In genomic region chr10:125344573-125345121, GRCh38 we compare ENCODE assay signal across 10 cellular contexts.
DNase-seq lines count a peak whose midpoint lies in the region; ATAC-seq and TF ChIP-seq lines count a peak whose summit lies in the region.
"Had no signal": no experiment of that assay in that cellular context is flagged by ENCODE, and none has a peak within 500 bp of the region (broad histone marks: within the 10 kb centered on the region; RNA-seq: fewer than 3 reads in every experiment).

No MANE protein-coding gene starts in this region.

- H3K4me3 Mint-ChIP-seq in CD8-positive, alpha-beta memory T cell, result no peak overlapping the region

- H2AFZ ChIP-seq in SK-N-SH (ENCODE audit: low read depth), result no peak overlapping the region; the same call in 1 of the 2 replicates

- H3K9me2 ChIP-seq in SK-N-SH, result no peaks in the 10 kb centered on the region

- no peak for TF ChIP-seq RAD21 in SK-N-SH (IDR thresholded peaks at IDR 0.05; ENCODE audit: low read length)

- H3K27me3 Mint-ChIP-seq in CD8-positive, alpha-beta memory T cell, result peaks cover 4 to 6% of the 10 kb centered on the region in 2 donors

- POLR2A ChIA-PET in SK-N-SH (lab: Yijun Ruan, JAX), result no interaction called here
- POLR2A ChIA-PET in CD8-positive, alpha-beta memory T cell (lab: Charles Lee), result no interaction called here

- no peak for TF ChIP-seq POLR2A in stomach (IDR thresholded peaks at IDR 0.05)

- no peak for TF ChIP-seq EP300 in SK-N-SH (IDR thresholded peaks at IDR 0.05; ENCODE audit: borderline replicate concordance in 1 of 2, low read depth in 1 of 2, low read length in 1 of 2)
- no peak for TF ChIP-seq EP300 in stomach (IDR thresholded peaks at IDR 0.05)

- no peaks in the 10 kb centered on the region for H3K9me3 ChIP-seq in SK-N-SH
- no peaks in the 10 kb centered on the region for H3K9me3 ChIP-seq in stomach
- H3K9me3 ChIP-seq in CD8-positive, alpha-beta memory T cell (ENCODE audit: low read length), result no peaks in the 10 kb centered on the region
- H3K9me3 ChIP-seq: thoracic aorta had no signal

- H3K27me3 ChIP-seq in SK-N-SH (ENCODE audit: insufficient read depth), result no peaks in the 10 kb centered on the region
- H3K27me3 ChIP-seq in stomach, result no peaks in the 10 kb centered on the region
- no peaks in the 10 kb centered on the region for H3K27me3 ChIP-seq in CD8-positive, alpha-beta memory T cell (ENCODE audit: insufficient read depth, low read length, poor library complexity, severe bottlenecking)

- no peak overlapping the region for H3K4me2 ChIP-seq in SK-N-SH

- intact Hi-C loops in stomach (cut with DNase I; ENCODE audit: low total_unique reads), result no loop called here

- H4K20me1 ChIP-seq in SK-N-SH (ENCODE audit: insufficient read depth), result no peaks in the 10 kb centered on the region

- no peak overlapping the region for H3K9ac ChIP-seq in SK-N-SH

- no peaks in the 10 kb centered on the region for H3K4me1 Mint-ChIP-seq in CD8-positive, alpha-beta memory T cell

- H3K4me3 ChIP-seq in SK-N-SH (ENCODE audit: low read depth in 2 of 2, low read length in 1 of 2), result no peak overlapping the region
- H3K4me3 ChIP-seq in stomach, result peak overlapping the region; percentile 22 to 41 (median 30)
- no peak overlapping the region for H3K4me3 ChIP-seq in CD8-positive, alpha-beta memory T cell (ENCODE audit: low read length)
- H3K4me3 ChIP-seq: thoracic aorta had no signal

- H3K27ac Mint-ChIP-seq in CD8-positive, alpha-beta memory T cell, result no peak overlapping the region

- H3K36me3 ChIP-seq in SK-N-SH (replicated peaks in 1 of 2; ENCODE audit: control insufficient read depth in 1 of 2, insufficient read depth in 2 of 2, low read length in 1 of 2) (no peaks in the 10 kb centered on the region), stomach (no peaks in the 10 kb centered on the region)
- no peaks in the 10 kb centered on the region for H3K36me3 ChIP-seq in CD8-positive, alpha-beta memory T cell (ENCODE audit: insufficient read depth, low read length)
- H3K36me3 ChIP-seq: thoracic aorta had no signal

- TF ChIP-seq CTCF in SK-N-SH (IDR thresholded peaks at IDR 0.05) (no peak), stomach (IDR thresholded peaks at IDR 0.05) (no peak)

- no peaks in the 10 kb centered on the region for H3K36me3 Mint-ChIP-seq in CD8-positive, alpha-beta memory T cell

- peaks cover 0 to 7% (median 4%) of the 10 kb centered on the region in 5 donors for H3K9me3 Mint-ChIP-seq in CD8-positive, alpha-beta memory T cell

- peak; percentile 21 for DNase-seq in SK-N-SH
- DNase-seq in cerebellum (ENCODE audit: low spot score), result peak; percentile 50
- DNase-seq in stomach, result peak; percentile 50
- no peak for DNase-seq in DMS153 (lab: John Stamatoyannopoulos, UW)
- no peak for DNase-seq in CD8-positive, alpha-beta memory T cell
- DNase-seq in NCI-H1436 treated with DMSO at 0.1 percent for 48 hours (lab: John Stamatoyannopoulos, UW), result no peak
- DNase-seq: NCI-H446 had no signal

- CTCF ChIA-PET in SK-N-SH (lab: Yijun Ruan, JAX), result interaction anchor here (0.9 to 1.0 kb wide), 2 partner anchors 159 to 284 kb away, joined by 3 read pairs; no protein-coding TSS in a partner anchor
- CTCF ChIA-PET in CD8-positive, alpha-beta memory T cell (lab: Charles Lee), result interaction anchor here (0.6 kb wide), 1 partner anchor 205 kb away, joined by 3 read pairs; no protein-coding TSS in a partner anchor

- H3K27ac ChIP-seq in SK-N-SH (ENCODE audit: low read depth in 2 of 2, low read length in 1 of 2) (no peak overlapping the region; a peak in 1 of 4 replicates), stomach (peak overlapping the region in 4 of 5 donors; percentile 6 to 78 (median 30))
- no peak overlapping the region for H3K27ac ChIP-seq in CD8-positive, alpha-beta memory T cell (ENCODE audit: low read depth, low read length)
- H3K27ac ChIP-seq: thoracic aorta had no signal

- H3K79me2 ChIP-seq in SK-N-SH (ENCODE audit: insufficient read depth), result no peaks in the 10 kb centered on the region

- WGBS in SK-N-SH (ENCODE audit: low lambda C conversion rate), result 56% methylated on average over 14 of the region's 15 CpGs
- WGBS in stomach, 5 donors, result 19 to 53% (median 25%) methylated on average over 15 of the region's 15 CpGs

- H3K4me1 ChIP-seq in SK-N-SH (ENCODE audit: control insufficient read depth in 1 of 2, insufficient read depth in 2 of 2, low read depth in 1 of 2, low read length in 1 of 2) (peaks cover 0 to 4% of the 10 kb centered on the region in 2 experiments; a peak in 2 of 4 replicates), stomach (no peaks in the 10 kb centered on the region)
- no peaks in the 10 kb centered on the region for H3K4me1 ChIP-seq in CD8-positive, alpha-beta memory T cell (ENCODE audit: insufficient read depth, low read length)

- no peaks in the 10 kb centered on the region for H3F3A ChIP-seq in SK-N-SH (replicated peaks; ENCODE audit: insufficient read depth)

- no peak for ATAC-seq in SK-N-SH treated with all-trans-retinoic acid at 6 μM for 48 hours
- ATAC-seq in HG03103 (IDR thresholded peaks at IDR 0.05; ENCODE audit: low read depth, unreplicated experiment), result peak; percentile 75

TF ChIP-seq in SK-N-SH, 30 proteins besides CTCF, POLR2A, EP300 and RAD21:
- no peak for TF ChIP-seq JUND (IDR thresholded peaks at IDR 0.05)
- TF ChIP-seq MEF2A (IDR thresholded peaks at IDR 0.05; ENCODE audit: borderline replicate concordance, low read depth), result no peak
- TF ChIP-seq, protein P1, sequence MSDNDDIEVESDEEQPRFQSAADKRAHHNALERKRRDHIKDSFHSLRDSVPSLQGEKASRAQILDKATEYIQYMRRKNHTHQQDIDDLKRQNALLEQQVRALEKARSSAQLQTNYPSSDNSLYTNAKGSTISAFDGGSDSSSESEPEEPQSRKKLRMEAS (IDR thresholded peaks at IDR 0.05; ENCODE audit: low read depth), result no peak
- TF ChIP-seq RFX5 (IDR thresholded peaks at IDR 0.05; ENCODE audit: low read length), result no peak
- no peak for TF ChIP-seq TEAD4 (IDR thresholded peaks at IDR 0.05; ENCODE audit: borderline replicate concordance, insufficient read depth)
- TF ChIP-seq NFIC (IDR thresholded peaks at IDR 0.05; ENCODE audit: borderline replicate concordance), result no peak
- no peak for TF ChIP-seq ELF1 (IDR thresholded peaks at IDR 0.05)
- TF ChIP-seq RCOR1 (IDR thresholded peaks at IDR 0.05; ENCODE audit: low read length), result no peak
- TF ChIP-seq MXI1 (IDR thresholded peaks at IDR 0.05; ENCODE audit: low read depth, low read length), result no peak
TF ChIP-seq in SK-N-SH: peak in this region for 0.

TF ChIP-seq in SK-N-SH treated with all-trans-retinoic acid at 6 μM for 48 hours, 23 proteins besides CTCF, POLR2A, EP300 and RAD21:
- TF ChIP-seq CSDC2 (CRISPR knock-in tag; IDR thresholded peaks at IDR 0.05) (no peak), GLIS3 (CRISPR knock-in tag; IDR thresholded peaks at IDR 0.05) (no peak), TOX (CRISPR knock-in tag; IDR thresholded peaks at IDR 0.05; ENCODE audit: borderline replicate concordance) (no peak), CSRNP3 (CRISPR knock-in tag; IDR thresholded peaks at IDR 0.05) (no peak), ESRRG (CRISPR knock-in tag; IDR thresholded peaks at IDR 0.05) (no peak), SNAI2 (CRISPR knock-in tag; IDR thresholded peaks at IDR 0.05) (no peak), ISL1 (CRISPR knock-in tag; IDR thresholded peaks at IDR 0.05) (no peak), ARNTL (CRISPR knock-in tag; IDR thresholded peaks at IDR 0.05; ENCODE audit: borderline replicate concordance, low read depth) (no peak), TCF4 (CRISPR knock-in tag; IDR thresholded peaks at IDR 0.05; ENCODE audit: borderline replicate concordance) (no peak), ZC3H10 (CRISPR knock-in tag; IDR thresholded peaks at IDR 0.05) (no peak), TSHZ2 (CRISPR knock-in tag; IDR thresholded peaks at IDR 0.05) (no peak), ZNF565 (CRISPR knock-in tag; conservative IDR thresholded peaks at IDR 0.05; ENCODE audit: low read depth) (no peak), ZNF70 (CRISPR knock-in tag; IDR thresholded peaks at IDR 0.05) (no peak), BACH2 (CRISPR knock-in tag; IDR thresholded peaks at IDR 0.05; ENCODE audit: borderline replicate concordance) (no peak), OSR1 (CRISPR knock-in tag; IDR thresholded peaks at IDR 0.05) (no peak)

Comparison
In these comparisons a context has a peak if more than half of its experiments do, and no peak if none do; other contexts are left out.
1. DNase-seq: peak in SK-N-SH (single experiment), cerebellum (single experiment) and stomach (single experiment); none in DMS153 (single experiment), CD8-positive, alpha-beta memory T cell (0 of 5) and NCI-H1436 treated with DMSO at 0.1 percent for 48 hours (single experiment).
2. H3K27ac ChIP-seq: peak in stomach (4 of 5); none in SK-N-SH (0 of 2) and CD8-positive, alpha-beta memory T cell (single experiment).
3. H3K4me3 ChIP-seq: peak in stomach (4 of 4); none in SK-N-SH (0 of 2) and CD8-positive, alpha-beta memory T cell (single experiment).